Comparison of ENCODE assay signal across 8 cellular contexts in genomic region chr12:109714141-109714912, GRCh38. TPM values are rescaled to one million over a fixed set of nuclear protein-coding genes. Genes with fewer than 3 reads are reported as not detected.
A peak's percentile ranks its signal among the peaks of the same experiment; 100 is the strongest.
DNase-seq lines count a peak whose midpoint lies in the region; ATAC-seq and TF ChIP-seq lines count a peak whose summit lies in the region.

No MANE protein-coding gene starts in this region.

- H3K9me3 Mint-ChIP-seq in natural killer cell: no peaks in the 10 kb centered on the region
- H3K9me3 Mint-ChIP-seq in stimulated activated naive CD8-positive, alpha-beta T cell treated with anti-CD3 and anti-CD28 coated beads, Interleukin-15, Interleukin-2, amounts not matched to agents 100 ng/mL and 50 ng/mL, for 24 hours: no peaks in the 10 kb centered on the region

- ATAC-seq in HG02970 (IDR thresholded peaks at IDR 0.05; ENCODE audit: low FRiP score, unreplicated experiment) (peak; percentile 38), natural killer cell (peak; percentile 6 to 16 (median 15))

- intact Hi-C loops in natural killer cell (cut with micrococcal nuclease): loop anchor here (5.0 kb wide), 1 partner anchor 283 kb away; the partner anchor contains the start of genes ANKRD13A and GIT2

- H3K27ac Mint-ChIP-seq in natural killer cell: no peak overlapping the region
- H3K27ac Mint-ChIP-seq in stimulated activated naive CD8-positive, alpha-beta T cell treated with anti-CD3 and anti-CD28 coated beads, Interleukin-15, Interleukin-2, amounts not matched to agents 100 ng/mL and 50 ng/mL, for 24 hours: no peak overlapping the region

- DNase-seq in NCI-H1436 (lab: John Stamatoyannopoulos, UW) (peak; percentile 14), NCI-H1436 treated with DMSO at 0.1 percent for 48 hours (lab: John Stamatoyannopoulos, UW) (no peak), NCI-H69 (lab: John Stamatoyannopoulos, UW) (peak; percentile 87), activated T-cell treated with anti-CD3 and anti-CD28 coated beads for 1 hour (ENCODE audit: low read depth) (peak; percentile 56), epithelial cell of esophagus (ENCODE audit: low read depth) (peak; percentile 29), natural killer cell (peak; percentile 54)

- TF ChIP-seq CTCF in epithelial cell of esophagus (IDR thresholded peaks at IDR 0.05; ENCODE audit: insufficient read depth, low read depth, low read length, missing control alignments) (no peak), natural killer cell (IDR thresholded peaks at IDR 0.05) (peak; percentile 54)

- H3K36me3 Mint-ChIP-seq in natural killer cell: no peaks in the 10 kb centered on the region
- no peaks in the 10 kb centered on the region for H3K36me3 Mint-ChIP-seq in stimulated activated naive CD8-positive, alpha-beta T cell treated with anti-CD3 and anti-CD28 coated beads, Interleukin-15, Interleukin-2, amounts not matched to agents 100 ng/mL and 50 ng/mL, for 24 hours (ENCODE audit: low read depth)

- peak overlapping the region; percentile 33 for H3K4me3 ChIP-seq in epithelial cell of esophagus (ENCODE audit: low read length)

- peak overlapping the region; percentile 84 for H3K4me3 Mint-ChIP-seq in natural killer cell
- H3K4me3 Mint-ChIP-seq in stimulated activated naive CD8-positive, alpha-beta T cell treated with anti-CD3 and anti-CD28 coated beads, Interleukin-15, Interleukin-2, amounts not matched to agents 100 ng/mL and 50 ng/mL, for 24 hours: peak overlapping the region; percentile 62

- H3K4me1 Mint-ChIP-seq in natural killer cell: peaks cover 0 to 1% of the 10 kb centered on the region in 2 donors
- no peaks in the 10 kb centered on the region for H3K4me1 Mint-ChIP-seq in stimulated activated naive CD8-positive, alpha-beta T cell treated with anti-CD3 and anti-CD28 coated beads, Interleukin-15, Interleukin-2, amounts not matched to agents 100 ng/mL and 50 ng/mL, for 24 hours (ENCODE audit: low read depth)

- H3K27me3 Mint-ChIP-seq in natural killer cell (ENCODE audit: low read depth in 2 of 2): peaks cover 26 to 34% of the 10 kb centered on the region in 2 donors
- H3K27me3 Mint-ChIP-seq in stimulated activated naive CD8-positive, alpha-beta T cell treated with anti-CD3 and anti-CD28 coated beads, Interleukin-15, Interleukin-2, amounts not matched to agents 100 ng/mL and 50 ng/mL, for 24 hours: peaks cover 37% of the 10 kb centered on the region

RNA-seq across cellular contexts. Expression of gene FAM222A, which starts 0.7 kb away (rescaled TPM):
- 1 to 10 TPM; 3.1 to 6.6 (median 4.0) TPM for total RNA-seq in natural killer cell
